ENCODE assay signal across 17 cellular contexts in the genomic region with DNA sequence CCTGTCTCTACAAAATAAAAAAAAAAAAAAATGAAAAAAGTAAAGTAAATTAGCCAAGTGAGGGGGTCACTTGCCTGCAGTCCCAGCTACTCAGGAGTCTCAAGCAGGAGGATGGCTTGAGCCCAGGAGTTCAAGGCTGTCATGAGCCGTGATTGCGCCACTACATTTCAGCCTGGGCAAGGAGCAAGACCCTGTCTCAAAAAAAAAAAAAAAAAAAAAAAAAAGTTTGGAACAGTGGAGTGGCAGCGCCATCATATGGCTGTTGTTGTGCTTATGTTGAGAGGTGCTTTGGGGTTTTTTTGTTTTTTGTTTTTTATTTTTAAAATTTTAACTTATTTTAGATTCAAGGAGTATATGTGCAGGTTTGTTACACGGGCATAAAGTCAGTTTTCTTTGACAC. TPM values are rescaled to one million over a fixed set of nuclear protein-coding genes. Genes with fewer than 3 reads are reported as not detected.
DNase-seq lines count a peak whose midpoint lies in the region; ATAC-seq and TF ChIP-seq lines count a peak whose summit lies in the region.
"Had no signal": no experiment of that assay in that cellular context is flagged by ENCODE, and none has a peak within 500 bp of the region (broad histone marks: within the 10 kb centered on the region; RNA-seq: fewer than 3 reads in every experiment).

No MANE protein-coding gene starts in this region.

- peaks cover 10% of the 10 kb centered on the region for H3K4me1 ChIP-seq in HEK293 (ENCODE audit: control insufficient read depth, insufficient read depth, low read length)
- peaks cover 18% of the 10 kb centered on the region for H3K4me1 ChIP-seq in foreskin keratinocyte
- peaks cover 18 to 51% (median 20%) of the 10 kb centered on the region in 3 donors for H3K4me1 ChIP-seq in esophagus squamous epithelium

- no peaks in the 10 kb centered on the region for H3K27me3 Mint-ChIP-seq in WTC11 (ENCODE audit: low read depth)
- H3K27me3 Mint-ChIP-seq: naive thymus-derived CD4-positive, alpha-beta T cell had no signal

- H3K4me1 Mint-ChIP-seq in WTC11, result peaks cover 19% of the 10 kb centered on the region

- ATAC-seq in WTC11, result no peak
- no peak for ATAC-seq in foreskin keratinocyte
- ATAC-seq in left colon, result no peak
- ATAC-seq: naive thymus-derived CD4-positive, alpha-beta T cell had no signal

- peak; percentile 18; the same call in 1 of the 2 replicates for TF ChIP-seq CTCF in C4-2B (conservative IDR thresholded peaks at IDR 0.05)
- no peak for TF ChIP-seq CTCF in HEK293 (tag by site-specific recombination; IDR thresholded peaks at IDR 0.05)
- TF ChIP-seq CTCF in WTC11 (IDR thresholded peaks at IDR 0.05), result no peak
- TF ChIP-seq CTCF in foreskin keratinocyte (conservative IDR thresholded peaks at IDR 0.05), result peak; percentile 15
- TF ChIP-seq CTCF in esophagus squamous epithelium (IDR thresholded peaks at IDR 0.05), result no peak

- TF ChIP-seq POLR2A in esophagus squamous epithelium (IDR thresholded peaks at IDR 0.05), result no peak

- no peak overlapping the region for H3K4me3 ChIP-seq in HEK293 (ENCODE audit: low read depth, low read length)
- H3K4me3 ChIP-seq in esophagus squamous epithelium, result no peak overlapping the region
- H3K4me3 ChIP-seq: esophagus muscularis mucosa had no signal

- H3K27me3 ChIP-seq in foreskin keratinocyte (no peaks in the 10 kb centered on the region), esophagus squamous epithelium (no peaks in the 10 kb centered on the region)
- H3K27me3 ChIP-seq: esophagus muscularis mucosa had no signal

- CTCF ChIA-PET in HEK293 (lab: Yijun Ruan, JAX) (interaction anchor here (0.6 to 1.3 kb wide), 4 partner anchors 10 to 183 kb away, joined by 3 to 5 read pairs (median 4); a partner anchor contains a TSS), WTC11 (lab: Charles Lee) (interaction anchor here (0.7 kb wide), 1 partner anchor 912 kb away, joined by 4 read pairs; no protein-coding TSS in a partner anchor)

- 80% methylated on average over 4 of the region's 4 CpGs for WGBS in esophagus squamous epithelium, 2 donors

- DNase-seq in WTC11 (ENCODE audit: low spot score) (no peak), foreskin keratinocyte (no peak), hypothalamus (lab: John Stamatoyannopoulos, UW) (no peak), DMS114 treated with DMSO at 0.1 percent for 48 hours (lab: John Stamatoyannopoulos, UW; ENCODE audit: unreplicated experiment) (no peak), esophagus squamous epithelium (lab: John Stamatoyannopoulos, UW) (no peak), left colon (no peak)
- DNase-seq: activated CD4-positive, alpha-beta T cell treated with anti-CD3 and anti-CD28 coated beads, Interleukin-2, amount 50 U/mL, for 1 hour; activated T-cell treated with anti-CD3 and anti-CD28 coated beads, Interleukin-2, amount 50 U/mL, for 48 hours; C1 segment of cervical spinal cord; cortex of kidney; naive thymus-derived CD4-positive, alpha-beta T cell; NCI-H2107; Right ventricle myocardium superior had no signal

- H3K36me3 Mint-ChIP-seq in WTC11, result peaks cover 41% of the 10 kb centered on the region

- H3K9me3 Mint-ChIP-seq in WTC11, result no peaks in the 10 kb centered on the region
- H3K9me3 Mint-ChIP-seq: naive thymus-derived CD4-positive, alpha-beta T cell; T-helper 2 cell treated with Interferon-gamma antibody and Interleukin-4, amounts not matched to agents 5 μg/mL and 100 μg/mL, for 36 hours had no signal

- POLR2A ChIA-PET in HEK293 (lab: Yijun Ruan, JAX), result interaction anchor here (6.1 kb wide), 1 partner anchor 10 kb away, joined by 152 read pairs; a partner anchor contains a TSS
- POLR2A ChIA-PET in WTC11 (lab: Charles Lee), result interaction anchor here (0.7 kb wide), 1 partner anchor 80 kb away, joined by 4 read pairs; a partner anchor contains a TSS

- H3K4me3 Mint-ChIP-seq in WTC11, result no peak overlapping the region
- H3K4me3 Mint-ChIP-seq: naive thymus-derived CD4-positive, alpha-beta T cell; T-helper 2 cell treated with Interferon-gamma antibody and Interleukin-4, amounts not matched to agents 5 μg/mL and 100 μg/mL, for 36 hours had no signal

- intact Hi-C loops in esophagus squamous epithelium (cut with DNase I) (no loop called here), left colon (cut with DNase I, micrococcal nuclease) (no loop called here)

- H3K9me3 ChIP-seq in HEK293 (ENCODE audit: control insufficient read depth, insufficient read depth, low read depth, low read length) (no peaks in the 10 kb centered on the region), esophagus squamous epithelium (no peaks in the 10 kb centered on the region)
- H3K9me3 ChIP-seq: esophagus muscularis mucosa had no signal

- H3K36me3 ChIP-seq in HEK293 (ENCODE audit: control insufficient read depth in 2 of 2, insufficient read depth in 1 of 2, low read length in 2 of 2), result peaks cover 58 to 59% of the 10 kb centered on the region in 2 experiments
- peaks cover 0 to 58% (median 13%) of the 10 kb centered on the region in 3 donors for H3K36me3 ChIP-seq in esophagus squamous epithelium

- H3K27ac ChIP-seq in C4-2B (no peak overlapping the region), HEK293 (ENCODE audit: extremely low read depth, low read depth, low read length) (no peak overlapping the region), foreskin keratinocyte (no peak overlapping the region), esophagus squamous epithelium (no peak overlapping the region)
- H3K27ac ChIP-seq: esophagus muscularis mucosa had no signal

- H3K27ac Mint-ChIP-seq in WTC11, result no peak overlapping the region
- H3K27ac Mint-ChIP-seq: T-helper 2 cell treated with Interferon-gamma antibody and Interleukin-4, amounts not matched to agents 5 μg/mL and 100 μg/mL, for 36 hours had no signal

TF ChIP-seq in HEK293, 187 proteins besides CTCF, POLR2A, EP300 and RAD21 (continues in another document):
- peak; percentile 42 for TF ChIP-seq ZNF654 (tag by site-specific recombination; IDR thresholded peaks at IDR 0.05; ENCODE audit: low read depth)
- peak; percentile 83 for TF ChIP-seq ZNF121 (tag by site-specific recombination; IDR thresholded peaks at IDR 0.05)
- no peak for TF ChIP-seq SCRT2 (tag by site-specific recombination; IDR thresholded peaks at IDR 0.05)
- no peak for TF ChIP-seq RBAK (tag by site-specific recombination; IDR thresholded peaks at IDR 0.05)
- no peak for TF ChIP-seq ZNF335 (tag by site-specific recombination; conservative IDR thresholded peaks at IDR 0.05)
- TF ChIP-seq ZNF16 (tag by site-specific recombination; IDR thresholded peaks at IDR 0.05; ENCODE audit: low read depth), result no peak
- TF ChIP-seq GFI1B (tag by site-specific recombination; IDR thresholded peaks at IDR 0.05), result no peak
- TF ChIP-seq SETDB1 (IDR thresholded peaks at IDR 0.05; ENCODE audit: insufficient read length, low read length), result no peak
- TF ChIP-seq, protein P1, sequence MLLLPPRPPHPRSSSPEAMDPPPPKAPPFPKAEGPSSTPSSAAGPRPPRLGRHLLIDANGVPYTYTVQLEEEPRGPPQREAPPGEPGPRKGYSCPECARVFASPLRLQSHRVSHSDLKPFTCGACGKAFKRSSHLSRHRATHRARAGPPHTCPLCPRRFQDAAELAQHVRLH (tag by site-specific recombination; IDR thresholded peaks at IDR 0.05), result 0 out of 2 replicates have a peak, but pooled peaks have one; percentile 27
- TF ChIP-seq ZXDB (tag by site-specific recombination; IDR thresholded peaks at IDR 0.05), result no peak

TF ChIP-seq in WTC11, 78 proteins besides CTCF, POLR2A, EP300 and RAD21:
- peak; percentile 85 for TF ChIP-seq ZNF121 (CRISPR knock-in tag; IDR thresholded peaks at IDR 0.05)
- TF ChIP-seq, protein P2, sequence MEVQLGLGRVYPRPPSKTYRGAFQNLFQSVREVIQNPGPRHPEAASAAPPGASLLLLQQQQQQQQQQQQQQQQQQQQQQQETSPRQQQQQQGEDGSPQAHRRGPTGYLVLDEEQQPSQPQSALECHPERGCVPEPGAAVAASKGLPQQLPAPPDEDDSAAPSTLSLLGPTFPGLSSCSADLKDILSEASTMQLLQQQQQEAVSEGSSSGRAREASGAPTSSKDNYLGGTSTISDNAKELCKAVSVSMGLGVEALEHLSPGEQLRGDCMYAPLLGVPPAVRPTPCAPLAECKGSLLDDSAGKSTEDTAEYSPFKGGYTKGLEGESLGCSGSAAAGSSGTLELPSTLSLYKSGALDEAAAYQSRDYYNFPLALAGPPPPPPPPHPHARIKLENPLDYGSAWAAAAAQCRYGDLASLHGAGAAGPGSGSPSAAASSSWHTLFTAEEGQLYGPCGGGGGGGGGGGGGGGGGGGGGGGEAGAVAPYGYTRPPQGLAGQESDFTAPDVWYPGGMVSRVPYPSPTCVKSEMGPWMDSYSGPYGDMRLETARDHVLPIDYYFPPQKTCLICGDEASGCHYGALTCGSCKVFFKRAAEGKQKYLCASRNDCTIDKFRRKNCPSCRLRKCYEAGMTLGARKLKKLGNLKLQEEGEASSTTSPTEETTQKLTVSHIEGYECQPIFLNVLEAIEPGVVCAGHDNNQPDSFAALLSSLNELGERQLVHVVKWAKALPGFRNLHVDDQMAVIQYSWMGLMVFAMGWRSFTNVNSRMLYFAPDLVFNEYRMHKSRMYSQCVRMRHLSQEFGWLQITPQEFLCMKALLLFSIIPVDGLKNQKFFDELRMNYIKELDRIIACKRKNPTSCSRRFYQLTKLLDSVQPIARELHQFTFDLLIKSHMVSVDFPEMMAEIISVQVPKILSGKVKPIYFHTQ (CRISPR knock-in tag; IDR thresholded peaks at IDR 0.05), result no peak

RNA-seq across cellular contexts. Expression of a gene that starts 3.6 kb away (rescaled TPM):
- total RNA-seq in WTC11 (2021), result 48.0 to 57.3 TPM (median 49.4 TPM) in 3 replicates
- 47.1 and 57.6 TPM in 2 replicates for total RNA-seq in foreskin keratinocyte
- polyA plus RNA-seq in foreskin keratinocyte, result 39.2 and 56.3 TPM in 2 replicates
- total RNA-seq in esophagus squamous epithelium, result 10 to 100 TPM; 14.5 to 37.6 (median 29.4) TPM
- total RNA-seq in left colon, result 10 to 100 TPM; 11.2 to 13.8 TPM

RNA-seq across cellular contexts. Expression of a gene that starts 3.8 kb away (rescaled TPM):
- 28.4 to 33.4 TPM (median 28.5 TPM) in 3 replicates for total RNA-seq in WTC11 (2021)
- 26.1 and 29.1 TPM in 2 replicates for total RNA-seq in foreskin keratinocyte
- 17.8 and 21.8 TPM in 2 replicates for polyA plus RNA-seq in foreskin keratinocyte
- 10 to 100 TPM in 3 of 4 donors, 1 to 10 TPM in 1; 4.6 to 27.7 (median 19.0) TPM for total RNA-seq in esophagus squamous epithelium
- 10 to 100 TPM; 12.3 to 12.8 TPM for total RNA-seq in left colon

RNA-seq across cellular contexts. Expression of a gene that starts 10.3 kb away (rescaled TPM):
- total RNA-seq in WTC11 (2021), result 48.7 to 62.5 TPM (median 49.6 TPM) in 3 replicates
- 44.2 and 60.1 TPM in 2 replicates for total RNA-seq in foreskin keratinocyte
- polyA plus RNA-seq in foreskin keratinocyte, result 20.7 and 26.8 TPM in 2 replicates
- 10 to 100 TPM; 24.8 to 51.9 (median 32.0) TPM for total RNA-seq in esophagus squamous epithelium
- total RNA-seq in left colon, result 10 to 100 TPM; 37.9 to 40.0 TPM

Comparison
In these comparisons a context has a peak if more than half of its experiments do, and no peak if none do; other contexts are left out.
1. CTCF ChIP-seq: peak in C4-2B (single experiment) and foreskin keratinocyte (single experiment); none in HEK293 (single experiment), WTC11 (single experiment) and esophagus squamous epithelium (0 of 6).